1 cellular context compared by ENCODE assay signal in genomic region chr16:1651509-1652342, GRCh38.
TF ChIP-seq lines count a peak whose summit lies in the region.

No MANE protein-coding gene starts in this region.

TF ChIP-seq in HepG2, 621 proteins besides CTCF, POLR2A, EP300 and RAD21:
- no peak for TF ChIP-seq FOSL2 (CRISPR knock-in tag; IDR thresholded peaks at IDR 0.05)
- no peak for TF ChIP-seq SP4 (CRISPR knock-in tag; IDR thresholded peaks at IDR 0.05)
- TF ChIP-seq THYN1 (CRISPR knock-in tag; IDR thresholded peaks at IDR 0.05; ENCODE audit: borderline replicate concordance, low read depth), result no peak
- no peak for TF ChIP-seq TGIF2 (CRISPR knock-in tag; IDR thresholded peaks at IDR 0.05)
- TF ChIP-seq ZNF33A (CRISPR knock-in tag; IDR thresholded peaks at IDR 0.05; ENCODE audit: borderline replicate concordance), result no peak
- TF ChIP-seq NR2F6 (IDR thresholded peaks at IDR 0.05), result peak; percentile 64
- no peak for TF ChIP-seq NR2F6 (CRISPR knock-in tag; IDR thresholded peaks at IDR 0.05)
- TF ChIP-seq ESRRA (CRISPR knock-in tag; IDR thresholded peaks at IDR 0.05; ENCODE audit: low read depth), result peak; percentile 77; the same call in 1 of the 2 replicates
- TF ChIP-seq SMC3 (IDR thresholded peaks at IDR 0.05; ENCODE audit: low read length), result no peak
- TF ChIP-seq ZNF383 (CRISPR knock-in tag; IDR thresholded peaks at IDR 0.05; ENCODE audit: borderline replicate concordance), result no peak
- peak in 1 of 2 experiments; percentile 91; a peak in 2 of 4 replicates for TF ChIP-seq NR2F1 (CRISPR knock-in tag; IDR thresholded peaks at IDR 0.05)
- TF ChIP-seq NCOR1 (IDR thresholded peaks at IDR 0.05; ENCODE audit: borderline replicate concordance, low read length), result peak; percentile 33; the same call in 1 of the 2 replicates
- no peak for TF ChIP-seq ZNF720 (CRISPR knock-in tag; IDR thresholded peaks at IDR 0.05)
